In the genomic region with DNA sequence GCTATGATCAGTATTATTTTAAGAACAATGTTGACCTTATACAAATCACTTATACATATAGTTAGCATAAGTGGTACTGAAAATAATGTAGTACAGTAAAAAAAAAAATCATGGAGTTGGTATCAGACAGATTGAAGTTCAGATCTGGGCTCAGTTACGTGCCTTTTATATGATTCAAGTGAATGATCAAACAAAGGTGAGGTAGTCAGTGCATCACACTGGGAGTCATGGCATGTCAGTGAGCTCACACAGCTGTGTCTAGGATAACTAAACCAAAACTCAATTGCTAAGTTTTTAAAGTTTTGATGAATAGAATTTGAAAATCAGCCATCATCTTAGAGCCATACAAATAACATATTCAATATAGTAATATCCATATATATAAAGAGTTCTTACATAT, we compare ENCODE assay signal across 31 cellular contexts. TPM values are rescaled to one million over a fixed set of nuclear protein-coding genes. Genes with fewer than 3 reads are reported as not detected.
"Had no signal": no experiment of that assay in that cellular context is flagged by ENCODE, and none has a peak within 500 bp of the region (broad histone marks: within the 10 kb centered on the region; RNA-seq: fewer than 3 reads in every experiment).

No MANE protein-coding gene starts in this region.

- H3K36me3 ChIP-seq: gastroesophageal sphincter, lower lobe of right lung, sigmoid colon, suprapubic skin, tibial artery, WERI-Rb-1 had no signal

- H3K4me1 ChIP-seq: gastroesophageal sphincter, lower lobe of right lung, sigmoid colon, suprapubic skin, tibial artery had no signal

- ATAC-seq: activated CD4-positive, CD25-positive, alpha-beta regulatory T cell treated with anti-CD3 and anti-CD28 coated beads, Interleukin-2, amount 50 U/mL, for 24 hours; activated naive CD8-positive, alpha-beta T cell treated with anti-CD3 and anti-CD28 coated beads, Interleukin-2, amount 50 U/mL, for 24 hours; activated T-helper 17 cell treated with anti-CD3 and anti-CD28 coated beads, Interleukin-2, amount 50 U/mL, for 72 hours; gastroesophageal sphincter; lower lobe of right lung; SK-N-SH treated with all-trans-retinoic acid at 6 μM for 48 hours; T-helper 17 cell had no signal

- FAIRE-seq: keratinocyte had no signal

- H3K27me3 ChIP-seq: dorsolateral prefrontal cortex, gastroesophageal sphincter, sigmoid colon, suprapubic skin, tibial artery had no signal

- DNase-seq: activated CD4-positive, alpha-beta memory T cell treated with anti-CD3 and anti-CD28 coated beads for 36 hours; activated CD4-positive, alpha-beta T cell treated with anti-CD3 and anti-CD28 coated beads for 48 hours; activated CD8-positive, alpha-beta memory T cell treated with anti-CD3 and anti-CD28 coated beads, Interleukin-2, amount 50 U/mL, for 48 hours; activated naive CD8-positive, alpha-beta T cell treated with anti-CD3 and anti-CD28 coated beads, Interleukin-2, amount 50 U/mL, for 24 hours; activated T-cell treated with anti-CD3 and anti-CD28 coated beads, Interleukin-2, amount 50 U/mL, for 24 hours; dorsolateral prefrontal cortex; effector memory CD4-positive, alpha-beta T cell; hippocampal formation; lower lobe of right lung; mesendoderm; sigmoid colon; stimulated activated CD4-positive, alpha-beta T cell treated with anti-CD3 and anti-CD28 coated beads, Interleukin-1b, Interleukin-23, amount 100 ng/mL, for 48 hours; stimulated activated naive CD4-positive, alpha-beta T cell; T-helper 17 cell; T1000; tibial artery; WERI-Rb-1 had no signal

- H3K4me2 ChIP-seq: smooth muscle cell had no signal

- H3K4me3 ChIP-seq: coronary artery, dorsolateral prefrontal cortex, gastroesophageal sphincter, lower lobe of right lung, sigmoid colon, smooth muscle cell, suprapubic skin, tibial artery had no signal

- H3K9me3 ChIP-seq: lower lobe of right lung, sigmoid colon had no signal

- H3K27ac ChIP-seq: coronary artery, dorsolateral prefrontal cortex, gastroesophageal sphincter, lower lobe of right lung, sigmoid colon, suprapubic skin, tibial artery, WERI-Rb-1 had no signal

RNA-seq across cellular contexts. Expression of gene CCR8, which starts 11.2 kb away (rescaled TPM):
- total RNA-seq: fibroblast of lung, fibroblast of villous mesenchyme, gastroesophageal sphincter, lower lobe of right lung, osteocyte, progenitor cell of endocrine pancreas, renal cortical epithelial cell, sigmoid colon, smooth muscle cell, suprapubic skin, urinary bladder had no signal
- polyA plus RNA-seq: fibroblast of lung, keratinocyte, smooth muscle cell, urinary bladder had no signal

RNA-seq across cellular contexts. Expression of gene CX3CR1, which starts 38.5 kb away (rescaled TPM):
- total RNA-seq: fibroblast of villous mesenchyme, osteocyte, progenitor cell of endocrine pancreas, renal cortical epithelial cell, smooth muscle cell had no signal
- polyA plus RNA-seq: fibroblast of lung, smooth muscle cell had no signal
